ENCODE assay signal across 30 cellular contexts in the genomic region with DNA sequence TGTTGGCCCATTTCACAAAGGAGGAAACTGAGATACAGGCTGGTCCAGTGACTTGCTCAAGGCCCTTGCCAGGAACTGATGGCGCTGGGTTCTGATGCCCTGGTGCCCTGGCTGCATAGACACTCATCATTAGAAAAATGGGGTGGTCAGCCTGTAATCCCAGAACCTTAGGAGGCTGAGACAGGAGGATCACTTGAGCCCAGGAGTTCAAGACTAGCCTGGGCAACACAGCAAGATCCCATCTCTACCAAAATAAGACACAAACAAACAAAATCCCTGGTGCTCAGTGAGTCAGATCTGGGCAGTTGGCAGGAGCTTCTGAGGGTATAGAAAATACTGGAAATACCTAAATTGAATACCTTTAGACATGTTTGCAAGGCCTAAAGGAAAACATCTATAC.
"Had no signal": no experiment of that assay in that cellular context is flagged by ENCODE, and none has a peak within 500 bp of the region (broad histone marks: within the 10 kb centered on the region; RNA-seq: fewer than 3 reads in every experiment).

No MANE protein-coding gene starts in this region.

- H3K9ac ChIP-seq: neural progenitor cell had no signal

- H2AFZ ChIP-seq: neural progenitor cell had no signal

- H3K36me3 ChIP-seq: left lung, lower lobe of right lung, neural progenitor cell, neutrophil, ovary, right atrium auricular region, suprapubic skin, thoracic aorta, tibial artery, vagina had no signal

- DNase-seq: hypothalamus; immature natural killer cell; kidney; left colon; left lung; lower lobe of right lung; mammary epithelial cell; mesendoderm; naive B cell; natural killer cell; nephron progenitor cell; occipital lobe; ovary; stimulated activated CD4-positive, alpha-beta T cell treated with anti-CD3 and anti-CD28 coated beads, Interleukin-4, amount 100 ng/mL, for 24 hours; stimulated activated naive CD4-positive, alpha-beta T cell had no signal

- H3K36me3 Mint-ChIP-seq: immature natural killer cell; mesothelial cell of epicardium; naive B cell; natural killer cell; neural progenitor cell; stimulated activated effector memory CD8-positive, alpha-beta T cell treated with anti-CD3 and anti-CD28 coated beads, Interleukin-12 subunit alpha, Interleukin-12 subunit beta, amount 100 ng/mL, for 72 hours; type B pancreatic cell had no signal

- H3K4me1 ChIP-seq: left lung, lower lobe of right lung, right atrium auricular region, tibial artery, vagina had no signal

- H3K4me3 ChIP-seq: left lung, lower lobe of right lung, neural progenitor cell, ovary, right atrium auricular region, skin epidermis, suprapubic skin, thoracic aorta, tibial artery, vagina had no signal

- H3K4me2 ChIP-seq: neural progenitor cell had no signal

- H3K27me3 Mint-ChIP-seq: stimulated activated naive CD8-positive, alpha-beta T cell treated with anti-CD3 and anti-CD28 coated beads, Interleukin-15, Interleukin-2, amounts not matched to agents 100 ng/mL and 50 ng/mL, for 24 hours had no signal

- H3K27ac ChIP-seq: left lung, lower lobe of right lung, neural progenitor cell, neutrophil, ovary, right atrium auricular region, skin epidermis, suprapubic skin, thoracic aorta, tibial artery, vagina had no signal

- H3K4me1 Mint-ChIP-seq: stimulated activated effector memory CD8-positive, alpha-beta T cell treated with anti-CD3 and anti-CD28 coated beads, Interleukin-12 subunit alpha, Interleukin-12 subunit beta, amount 100 ng/mL, for 72 hours had no signal

- H3K4me3 Mint-ChIP-seq: immature natural killer cell; mesothelial cell of epicardium; natural killer cell; nephron progenitor cell; neural progenitor cell; stimulated activated effector memory CD8-positive, alpha-beta T cell treated with anti-CD3 and anti-CD28 coated beads, Interleukin-12 subunit alpha, Interleukin-12 subunit beta, amount 100 ng/mL, for 72 hours; stimulated activated naive CD8-positive, alpha-beta T cell treated with anti-CD3 and anti-CD28 coated beads, Interleukin-15, Interleukin-2, amounts not matched to agents 100 ng/mL and 50 ng/mL, for 24 hours; type B pancreatic cell had no signal

- FAIRE-seq: islet of Langerhans, kidney had no signal

- H3K9me3 Mint-ChIP-seq: mesothelial cell of epicardium; natural killer cell; nephron progenitor cell; neural progenitor cell; stimulated activated effector memory CD8-positive, alpha-beta T cell treated with anti-CD3 and anti-CD28 coated beads, Interleukin-12 subunit alpha, Interleukin-12 subunit beta, amount 100 ng/mL, for 72 hours; stimulated activated naive CD8-positive, alpha-beta T cell treated with anti-CD3 and anti-CD28 coated beads, Interleukin-15, Interleukin-2, amounts not matched to agents 100 ng/mL and 50 ng/mL, for 24 hours; type B pancreatic cell had no signal

- H3K27ac Mint-ChIP-seq: immature natural killer cell; mesothelial cell of epicardium; naive B cell; natural killer cell; nephron progenitor cell; progenitor cell of endocrine pancreas; stimulated activated effector memory CD8-positive, alpha-beta T cell treated with anti-CD3 and anti-CD28 coated beads, Interleukin-12 subunit alpha, Interleukin-12 subunit beta, amount 100 ng/mL, for 72 hours; stimulated activated naive CD8-positive, alpha-beta T cell treated with anti-CD3 and anti-CD28 coated beads, Interleukin-15, Interleukin-2, amounts not matched to agents 100 ng/mL and 50 ng/mL, for 24 hours; type B pancreatic cell had no signal

- H3K27me3 ChIP-seq: left lung, neural progenitor cell, neutrophil, ovary, right atrium auricular region, suprapubic skin, vagina had no signal

- H3K9me3 ChIP-seq: left lung, lower lobe of right lung, neutrophil, ovary, right atrium auricular region, suprapubic skin, thoracic aorta, tibial artery, vagina had no signal

- ATAC-seq: left colon; left lung; lower lobe of right lung; natural killer cell; sciatic nerve; stimulated activated effector memory CD8-positive, alpha-beta T cell treated with anti-CD3 and anti-CD28 coated beads, Interleukin-12 subunit alpha, Interleukin-12 subunit beta, amount 100 ng/mL, for 72 hours had no signal
